9 cellular contexts compared by ENCODE assay signal in genomic region chr2:239002960-239003932, GRCh38.
DNase-seq lines count a peak whose midpoint lies in the region; ATAC-seq and TF ChIP-seq lines count a peak whose summit lies in the region.
"Had no signal": no experiment of that assay in that cellular context is flagged by ENCODE, and none has a peak within 500 bp of the region (broad histone marks: within the 10 kb centered on the region; RNA-seq: fewer than 3 reads in every experiment).

No MANE protein-coding gene starts in this region.

- H3K27me3 ChIP-seq in HAP-1 (ENCODE audit: low read depth) (peaks cover 40% of the 10 kb centered on the region), heart left ventricle (peaks cover 0 to 45% (median 9%) of the 10 kb centered on the region in 9 donors), skeletal muscle tissue (ENCODE audit: control insufficient read depth in 3 of 3, insufficient read depth in 3 of 3, low read length in 3 of 3) (peaks cover 43 to 50% (median 46%) of the 10 kb centered on the region in 3 donors)

- 70 to 72% (median 71%) methylated on average over 27 of the region's 27 CpGs for whole genome bisulfite sequencing in heart left ventricle, 4 donors

- DNase-seq in HAP-1 (ENCODE audit: low spot score in 2 of 2) = peak; percentile 22 to 54
- DNase-seq in amniotic epithelial cell (ENCODE audit: low read depth) = peak; percentile 24
- no peak for DNase-seq in heart left ventricle
- DNase-seq in COR-L47 (lab: John Stamatoyannopoulos, UW) = no peak
- DNase-seq in KBM-7 = no peak
- no peak for DNase-seq in ureter (ENCODE audit: low spot score)
- no peak for DNase-seq in activated gamma-delta T cell treated with Interleukin-2 at 50 U/mL for 16 hours

- H3K4me1 ChIP-seq in HAP-1 (no peaks in the 10 kb centered on the region), heart left ventricle (no peaks in the 10 kb centered on the region), skeletal muscle tissue (ENCODE audit: control insufficient read depth in 3 of 3, insufficient read depth in 3 of 3, low read length in 3 of 3) (peaks cover 0 to 8% (median 0%) of the 10 kb centered on the region in 3 donors)

- no peak overlapping the region for H3K9ac ChIP-seq in skeletal muscle tissue (ENCODE audit: low read depth in 1 of 3, low read length in 3 of 3)

- TF ChIP-seq POLR2A in heart left ventricle (IDR thresholded peaks at IDR 0.05) = no peak

- no peak overlapping the region for H3K4me3 ChIP-seq in HAP-1
- peak overlapping the region in 6 of 12 donors; percentile 5 to 41 (median 21) for H3K4me3 ChIP-seq in heart left ventricle
- peak overlapping the region in 2 of 3 donors; percentile 22 to 23 for H3K4me3 ChIP-seq in skeletal muscle tissue (ENCODE audit: low read length in 3 of 3)

- H3K9me3 ChIP-seq in HAP-1 = no peaks in the 10 kb centered on the region
- peaks cover 0 to 14% (median 7%) of the 10 kb centered on the region in 12 donors for H3K9me3 ChIP-seq in heart left ventricle
- peaks cover 0 to 4% (median 0%) of the 10 kb centered on the region in 3 donors for H3K9me3 ChIP-seq in skeletal muscle tissue (ENCODE audit: control insufficient read depth in 3 of 3, low read length in 3 of 3)

- no peak for TF ChIP-seq CTCF in heart left ventricle (IDR thresholded peaks at IDR 0.05)

- H3K36me3 ChIP-seq in HAP-1 (replicated peaks) (no peaks in the 10 kb centered on the region), heart left ventricle (no peaks in the 10 kb centered on the region), skeletal muscle tissue (ENCODE audit: control insufficient read depth in 3 of 3, insufficient read depth in 3 of 3, low read length in 3 of 3) (no peaks in the 10 kb centered on the region)

- intact Hi-C loops in heart left ventricle (cut with DNase I) = no loop called here

- peak overlapping the region in 5 of 12 donors; percentile 25 to 59 (median 42) for H3K27ac ChIP-seq in heart left ventricle
- peak overlapping the region; percentile 40 for H3K27ac ChIP-seq in skeletal muscle tissue (ENCODE audit: low read depth, low read length)
- H3K27ac ChIP-seq: HL-60 had no signal

- in situ Hi-C loops in HAP-1 (cut with MboI; ENCODE audit: low sequenced_read_pairs) = no loop called here
- in situ Hi-C loops in KBM-7 (cut with MboI; ENCODE audit: low pct_unique_long_range_greater_than_20kb, low sequenced_read_pairs) = no loop called here

- peak; percentile 27 to 41 (median 34) for ATAC-seq in heart left ventricle

Comparison
In these comparisons a context has a peak if more than half of its experiments do, and no peak if none do; other contexts are left out.
1. DNase-seq: peak in HAP-1 (2 of 2) and amniotic epithelial cell (single experiment); none in heart left ventricle (0 of 5), COR-L47 (single experiment), KBM-7 (single experiment), ureter (single experiment) and activated gamma-delta T cell treated with Interleukin-2 at 50 U/mL for 16 hours (single experiment).